In genomic region chr14:71855399-71856036, GRCh38 we compare ENCODE assay signal across 7 cellular contexts.
DNase-seq lines count a peak whose midpoint lies in the region; ATAC-seq and TF ChIP-seq lines count a peak whose summit lies in the region.

No MANE protein-coding gene starts in this region.

- ATAC-seq in T-cell (replicated peaks in 1 of 4) (no peak), body of pancreas (no peak), GM21576 (IDR thresholded peaks at IDR 0.05; ENCODE audit: unreplicated experiment) (no peak)

- DNase-seq in GM04504 (ENCODE audit: low read depth) = peak; percentile 42
- peak; percentile 67 for DNase-seq in LNCaP clone FGC (ENCODE audit: low read depth)
- DNase-seq in T-cell = peak in 23 of 34 experiments; percentile 2 to 38 (median 14)
- DNase-seq in body of pancreas = peak; percentile 36 to 62 (median 48)
- peak; percentile 77 for DNase-seq in iPS-NIHi11 (ENCODE audit: low spot score)
- peak; percentile 13 to 48 for DNase-seq in stimulated activated CD4-positive, alpha-beta T cell treated with anti-CD3 and anti-CD28 coated beads, Interleukin-1b, Interleukin-23, amount 100 ng/mL, for 4 hours (ENCODE audit: low read depth in 2 of 2)

- no peaks in the 10 kb centered on the region for H3K36me3 Mint-ChIP-seq in T-cell

- H3K9me3 ChIP-seq in body of pancreas = no peaks in the 10 kb centered on the region

- 86 to 92% methylated on average over 1 of the region's 1 CpG for WGBS in body of pancreas, 2 donors

- peaks cover 0 to 16% (median 15%) of the 10 kb centered on the region in 3 donors for H3K9me3 Mint-ChIP-seq in T-cell

- H3K4me1 Mint-ChIP-seq in T-cell = peaks cover 0 to 8% (median 5%) of the 10 kb centered on the region in 3 donors

- POLR2A ChIA-PET in T-cell (lab: Charles Lee) = no interaction called here

- peaks cover 37 to 48% of the 10 kb centered on the region in 2 donors for H3K27me3 Mint-ChIP-seq in T-cell

- H3K27ac Mint-ChIP-seq in T-cell = no peak overlapping the region

- CTCF ChIA-PET in T-cell (lab: Charles Lee) = interaction anchor here in 1 of 2 donors (0.6 to 1.0 kb wide), 2 partner anchors 620 to 717 kb away, joined by 3 to 4 read pairs; no protein-coding TSS in a partner anchor

- peak; percentile 80 for TF ChIP-seq CTCF in LNCaP clone FGC (IDR thresholded peaks at IDR 0.05; ENCODE audit: control insufficient read depth, extremely low read depth, insufficient read depth)
- TF ChIP-seq CTCF in body of pancreas (IDR thresholded peaks at IDR 0.05) = peak in 5 of 7 experiments; percentile 22 to 30 (median 25)

- H3K4me3 Mint-ChIP-seq in T-cell = no peak overlapping the region

- no peak overlapping the region for H3K27ac ChIP-seq in body of pancreas

- no peaks in the 10 kb centered on the region for H3K4me1 ChIP-seq in body of pancreas

- intact Hi-C loops in body of pancreas (cut with DNase I) = no loop called here

- no peak for TF ChIP-seq POLR2A in body of pancreas (IDR thresholded peaks at IDR 0.05)

- H3K27me3 ChIP-seq in body of pancreas = no peaks in the 10 kb centered on the region

- H3K4me3 ChIP-seq in LNCaP clone FGC (ENCODE audit: low read depth, low read length) = no peak overlapping the region
- H3K4me3 ChIP-seq in body of pancreas = no peak overlapping the region

- no peaks in the 10 kb centered on the region for H3K36me3 ChIP-seq in body of pancreas (replicated peaks in 1 of 2; ENCODE audit: insufficient read depth in 1 of 2, low read depth in 2 of 2)

Comparison
In these comparisons a context has a peak if more than half of its experiments do, and no peak if none do; other contexts are left out.
1. DNase-seq: peak in every context shown above with its lines; median percentile 77 in iPS-NIHi11; 67 in LNCaP clone FGC; 48 in body of pancreas; 42 in GM04504; 30 in stimulated activated CD4-positive, alpha-beta T cell treated with anti-CD3 and anti-CD28 coated beads, Interleukin-1b, Interleukin-23, amount 100 ng/mL, for 4 hours; 14 in T-cell.